In the genomic region with DNA sequence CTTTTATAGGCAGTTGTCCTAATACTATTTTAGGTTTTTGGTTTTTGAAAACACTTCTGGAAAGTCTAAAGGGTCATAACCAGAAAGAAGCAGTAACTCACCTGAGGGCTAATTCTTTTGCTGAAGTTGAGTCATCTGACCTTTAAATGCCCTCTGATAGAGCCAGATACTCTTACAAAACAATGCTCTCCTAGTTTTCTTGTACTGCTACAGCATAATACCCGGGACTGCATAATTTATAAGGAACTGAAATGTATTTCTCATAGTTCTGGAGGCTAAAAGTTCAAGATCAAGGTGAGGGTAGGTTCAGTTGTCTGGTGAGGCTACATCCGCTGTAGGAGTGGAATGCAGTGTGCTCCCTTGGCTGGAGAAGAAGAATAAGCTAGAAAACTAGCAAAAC, we compare ENCODE assay signal across 25 cellular contexts.
"Had no signal": no experiment of that assay in that cellular context is flagged by ENCODE, and none has a peak within 500 bp of the region (broad histone marks: within the 10 kb centered on the region; RNA-seq: fewer than 3 reads in every experiment).

No MANE protein-coding gene starts in this region.

- H3K4me1 Mint-ChIP-seq: activated CD4-positive, alpha-beta T cell treated with anti-CD3 and anti-CD28 coated beads, Interleukin-2, amount 10 ng/mL, durations not matched to agents 7 days and 5 days; activated T-helper 17 cell treated with anti-CD3 and anti-CD28 coated beads, Interleukin-2, amount 50 U/mL, for 72 hours; central memory CD8-positive, alpha-beta T cell; T-helper 17 cell had no signal

- H3K9me3 ChIP-seq: neutrophil, right lobe of liver, testis, transverse colon had no signal

- H3K27me3 ChIP-seq: neutrophil, right lobe of liver, testis, transverse colon had no signal

- H3K27ac ChIP-seq: epithelial cell of prostate, left ventricle myocardium inferior, neutrophil, right lobe of liver, testis, transverse colon had no signal

- H3K4me1 ChIP-seq: left ventricle myocardium inferior, right lobe of liver, testis, transverse colon had no signal

- DNase-seq: activated CD4-positive, alpha-beta T cell treated with anti-CD3 and anti-CD28 coated beads for 1 hour; activated CD4-positive, alpha-beta T cell treated with anti-CD3 and anti-CD28 coated beads, Interleukin-2, amount 10 ng/mL, durations not matched to agents 7 days and 5 days; activated CD8-positive, alpha-beta T cell treated with anti-CD3 and anti-CD28 coated beads for 36 hours; activated gamma-delta T cell treated with Interleukin-2 at 50 U/mL for 16 hours; activated naive CD4-positive, alpha-beta T cell treated with anti-CD3 and anti-CD28 coated beads, Interleukin-2, amount 50 U/mL, for 16 hours; activated T-cell treated with anti-CD3 and anti-CD28 coated beads, Interleukin-2, amount 50 U/mL, for 4 hours; amniotic stem cell; effector CD4-positive, alpha-beta T cell; kidney glomerular epithelial cell; left ventricle myocardium inferior; naive B cell; nephron progenitor cell; right lobe of liver; stimulated activated CD4-positive, alpha-beta T cell treated with anti-CD3 and anti-CD28 coated beads, Interleukin-2, amount 100 ng/mL, for 48 hours; stimulated activated naive CD8-positive, alpha-beta T cell treated with anti-CD3 and anti-CD28 coated beads, Interleukin-15, Interleukin-2, amounts not matched to agents 100 U/mL and 50 U/mL, for 24 hours; T-helper 17 cell; T1000; testis; transverse colon had no signal

- ATAC-seq: activated CD8-positive, alpha-beta T cell treated with anti-CD3 and anti-CD28 coated beads for 36 hours; activated T-cell treated with anti-CD3 and anti-CD28 coated beads, Interleukin-2, amount 50 U/mL, for 4 hours; activated T-helper 17 cell treated with anti-CD3 and anti-CD28 coated beads, Interleukin-2, amount 50 U/mL, for 72 hours; right lobe of liver; stimulated activated naive CD8-positive, alpha-beta T cell treated with anti-CD3 and anti-CD28 coated beads, Interleukin-15, Interleukin-2, amounts not matched to agents 100 U/mL and 50 U/mL, for 24 hours; T-helper 17 cell; WTC11 had no signal

- H3K27ac Mint-ChIP-seq: activated CD4-positive, alpha-beta T cell treated with anti-CD3 and anti-CD28 coated beads, Interleukin-2, amount 10 ng/mL, durations not matched to agents 7 days and 5 days; activated CD8-positive, alpha-beta T cell treated with anti-CD3 and anti-CD28 coated beads for 36 hours; activated T-helper 17 cell treated with anti-CD3 and anti-CD28 coated beads, Interleukin-2, amount 50 U/mL, for 72 hours; dendritic cell treated with granulocyte-macrophage colony-stimulating factor and Interleukin-4, amounts not matched to agents 40 ng/mL and 50 ng/mL, for 4 days; nephron progenitor cell; T-helper 17 cell; WTC11 had no signal

- H3K9me3 Mint-ChIP-seq: activated CD8-positive, alpha-beta T cell treated with anti-CD3 and anti-CD28 coated beads for 36 hours; activated T-cell treated with anti-CD3 and anti-CD28 coated beads, Interleukin-2, amount 50 U/mL, for 4 hours; activated T-helper 17 cell treated with anti-CD3 and anti-CD28 coated beads, Interleukin-2, amount 50 U/mL, for 72 hours; central memory CD8-positive, alpha-beta T cell had no signal

- H3K4me3 Mint-ChIP-seq: activated CD4-positive, alpha-beta T cell treated with anti-CD3 and anti-CD28 coated beads, Interleukin-2, amount 10 ng/mL, durations not matched to agents 7 days and 5 days; activated CD8-positive, alpha-beta T cell treated with anti-CD3 and anti-CD28 coated beads for 36 hours; activated T-cell treated with anti-CD3 and anti-CD28 coated beads, Interleukin-2, amount 50 U/mL, for 4 hours; activated T-helper 17 cell treated with anti-CD3 and anti-CD28 coated beads, Interleukin-2, amount 50 U/mL, for 72 hours; central memory CD8-positive, alpha-beta T cell; dendritic cell treated with granulocyte-macrophage colony-stimulating factor and Interleukin-4, amounts not matched to agents 40 ng/mL and 50 ng/mL, for 4 days; naive B cell; nephron progenitor cell; T-helper 17 cell; WTC11 had no signal

- H3K36me3 ChIP-seq: left ventricle myocardium inferior, neutrophil, right lobe of liver, transverse colon had no signal

- H3K27me3 Mint-ChIP-seq: activated CD4-positive, alpha-beta T cell treated with anti-CD3 and anti-CD28 coated beads, Interleukin-2, amount 10 ng/mL, durations not matched to agents 7 days and 5 days; activated CD8-positive, alpha-beta T cell treated with anti-CD3 and anti-CD28 coated beads for 36 hours; activated T-helper 17 cell treated with anti-CD3 and anti-CD28 coated beads, Interleukin-2, amount 50 U/mL, for 72 hours; central memory CD8-positive, alpha-beta T cell; dendritic cell treated with granulocyte-macrophage colony-stimulating factor and Interleukin-4, amounts not matched to agents 40 ng/mL and 50 ng/mL, for 4 days; naive B cell; T-helper 17 cell had no signal

- H3K4me3 ChIP-seq: left ventricle myocardium inferior, right lobe of liver, testis, transverse colon had no signal
